29 cellular contexts compared by ENCODE assay signal in genomic region chr15:78527325-78527724, GRCh38.
"Had no signal": no experiment of that assay in that cellular context is flagged by ENCODE, and none has a peak within 500 bp of the region (broad histone marks: within the 10 kb centered on the region; RNA-seq: fewer than 3 reads in every experiment).

No MANE protein-coding gene starts in this region.

- H3K4me3 ChIP-seq: coronary artery, lower lobe of right lung, mucosa of descending colon, right lobe of liver, suprapubic skin, transverse colon, upper lobe of right lung, uterus had no signal

- H3K36me3 Mint-ChIP-seq: immature natural killer cell; naive B cell; natural killer cell treated with Interleukin-12 subunit alpha and Interleukin-12 subunit beta and Interleukin-15 and Interleukin-18, amount 100 ng/mL, for 72 hours had no signal

- H3K4me1 ChIP-seq: lower lobe of right lung, parathyroid adenoma, right lobe of liver, suprapubic skin, transverse colon, upper lobe of right lung, uterus had no signal

- H3K4me3 Mint-ChIP-seq: immature natural killer cell; mesothelial cell of epicardium; naive B cell; natural killer cell treated with Interleukin-12 subunit alpha and Interleukin-12 subunit beta and Interleukin-15 and Interleukin-18, amount 100 ng/mL, for 72 hours; neural crest cell; stimulated activated naive CD8-positive, alpha-beta T cell treated with anti-CD3 and anti-CD28 coated beads, Interleukin-15, amount 100 ng/mL, for 72 hours had no signal

- H3K9me3 Mint-ChIP-seq: immature natural killer cell; natural killer cell treated with Interleukin-12 subunit alpha and Interleukin-12 subunit beta and Interleukin-15 and Interleukin-18, amount 100 ng/mL, for 72 hours; neural crest cell; stimulated activated naive CD8-positive, alpha-beta T cell treated with anti-CD3 and anti-CD28 coated beads, Interleukin-15, amount 100 ng/mL, for 72 hours had no signal

- H3K9me3 ChIP-seq: lower lobe of right lung, mucosa of descending colon, neutrophil, right lobe of liver, suprapubic skin, transverse colon, upper lobe of right lung, uterus had no signal

- H3K27ac ChIP-seq: coronary artery, lower lobe of right lung, neutrophil, parathyroid adenoma, right lobe of liver, suprapubic skin, transverse colon, upper lobe of right lung, uterus had no signal

- H3K27me3 Mint-ChIP-seq: progenitor cell of endocrine pancreas; stimulated activated naive CD8-positive, alpha-beta T cell treated with anti-CD3 and anti-CD28 coated beads, Interleukin-15, amount 100 ng/mL, for 72 hours had no signal

- H3K27ac Mint-ChIP-seq: immature natural killer cell; mesothelial cell of epicardium; naive B cell; natural killer cell treated with Interleukin-12 subunit alpha and Interleukin-12 subunit beta and Interleukin-15 and Interleukin-18, amount 100 ng/mL, for 72 hours; progenitor cell of endocrine pancreas; stimulated activated naive CD8-positive, alpha-beta T cell treated with anti-CD3 and anti-CD28 coated beads, Interleukin-15, amount 100 ng/mL, for 72 hours had no signal

- DNase-seq: dermis blood vessel endothelial cell; effector memory CD4-positive, alpha-beta T cell; erythroblast; hypothalamus; immature natural killer cell; islet precursor cell; kidney glomerular epithelial cell; left ventricle myocardium superior; lower lobe of right lung; mucosa of descending colon; naive B cell; right lobe of liver; small intestine; stimulated activated CD4-positive, alpha-beta T cell treated with anti-CD3 and anti-CD28 coated beads, Interleukin-15, amount 100 ng/mL, for 24 hours; stimulated activated CD4-positive, alpha-beta T cell treated with anti-CD3 and anti-CD28 coated beads, Interleukin-4, amount 100 ng/mL, for 1 hour; stimulated activated CD8-positive, alpha-beta memory T cell treated with anti-CD3 and anti-CD28 coated beads, Interleukin-4, amount 100 ng/mL, for 48 hours; stimulated activated naive CD4-positive, alpha-beta T cell; stimulated activated naive CD8-positive, alpha-beta T cell treated with anti-CD3 and anti-CD28 coated beads, Interleukin-15, amount 100 ng/mL, for 72 hours; transverse colon; upper lobe of right lung; uterus had no signal

- H2AFZ ChIP-seq: parathyroid adenoma had no signal

- H3K79me2 ChIP-seq: parathyroid adenoma had no signal

- H3K4me1 Mint-ChIP-seq: immature natural killer cell; mesothelial cell of epicardium; naive B cell; neural crest cell; stimulated activated naive CD8-positive, alpha-beta T cell treated with anti-CD3 and anti-CD28 coated beads, Interleukin-15, amount 100 ng/mL, for 72 hours had no signal

- H3K36me3 ChIP-seq: lower lobe of right lung, neutrophil, right lobe of liver, suprapubic skin, transverse colon, upper lobe of right lung, uterus had no signal

- ATAC-seq: left ventricle myocardium superior; mucosa of descending colon; natural killer cell treated with Interleukin-12 subunit alpha and Interleukin-12 subunit beta and Interleukin-15 and Interleukin-18, amount 100 ng/mL, for 72 hours; right lobe of liver; stimulated activated naive CD8-positive, alpha-beta T cell treated with anti-CD3 and anti-CD28 coated beads, Interleukin-15, amount 100 ng/mL, for 72 hours; upper lobe of right lung had no signal

- H3K27me3 ChIP-seq: neutrophil, right lobe of liver, suprapubic skin, transverse colon, upper lobe of right lung, uterus had no signal
